Comparison of ENCODE assay signal across 1 cellular context in the genomic region with DNA sequence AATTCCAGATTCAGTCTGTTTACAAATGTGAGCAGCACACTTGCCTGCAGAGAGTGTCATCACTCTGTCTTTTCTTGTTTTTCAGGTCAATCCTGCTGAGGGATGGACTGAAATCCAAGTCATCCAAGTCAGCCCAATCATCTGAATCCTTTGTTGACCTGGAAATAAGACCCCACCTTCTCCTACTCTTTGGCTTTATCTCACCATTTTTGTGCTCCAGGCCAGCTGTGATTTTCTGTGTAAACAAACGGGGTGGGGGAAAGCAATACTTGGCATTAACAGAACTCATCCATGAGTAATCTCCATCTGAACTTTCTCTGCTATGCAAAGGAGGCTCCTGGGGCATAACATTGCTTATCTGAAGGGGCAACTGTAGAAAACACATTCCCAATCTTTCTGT.
TF ChIP-seq lines count a peak whose summit lies in the region.

No MANE protein-coding gene starts in this region.

TF ChIP-seq in IMR-90, 13 proteins besides CTCF, POLR2A, EP300 and RAD21:
- TF ChIP-seq NFE2L2 (IDR thresholded peaks at IDR 0.05; ENCODE audit: low read depth, low read length) (no peak), BHLHE40 (IDR thresholded peaks at IDR 0.05; ENCODE audit: low read depth, low read length) (no peak), CHD1 (IDR thresholded peaks at IDR 0.05; ENCODE audit: low read depth, low read length) (no peak), RCOR1 (IDR thresholded peaks at IDR 0.05; ENCODE audit: insufficient replicate concordance, low read length) (no peak), FOS (IDR thresholded peaks at IDR 0.05; ENCODE audit: low read depth, low read length) (no peak), CEBPB (IDR thresholded peaks at IDR 0.05; ENCODE audit: low read depth, low read length) (no peak)
- TF ChIP-seq, protein P1, sequence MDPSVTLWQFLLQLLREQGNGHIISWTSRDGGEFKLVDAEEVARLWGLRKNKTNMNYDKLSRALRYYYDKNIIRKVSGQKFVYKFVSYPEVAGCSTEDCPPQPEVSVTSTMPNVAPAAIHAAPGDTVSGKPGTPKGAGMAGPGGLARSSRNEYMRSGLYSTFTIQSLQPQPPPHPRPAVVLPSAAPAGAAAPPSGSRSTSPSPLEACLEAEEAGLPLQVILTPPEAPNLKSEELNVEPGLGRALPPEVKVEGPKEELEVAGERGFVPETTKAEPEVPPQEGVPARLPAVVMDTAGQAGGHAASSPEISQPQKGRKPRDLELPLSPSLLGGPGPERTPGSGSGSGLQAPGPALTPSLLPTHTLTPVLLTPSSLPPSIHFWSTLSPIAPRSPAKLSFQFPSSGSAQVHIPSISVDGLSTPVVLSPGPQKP (IDR thresholded peaks at IDR 0.05; ENCODE audit: borderline replicate concordance, low read depth, low read length) = no peak
- TF ChIP-seq, protein P2, sequence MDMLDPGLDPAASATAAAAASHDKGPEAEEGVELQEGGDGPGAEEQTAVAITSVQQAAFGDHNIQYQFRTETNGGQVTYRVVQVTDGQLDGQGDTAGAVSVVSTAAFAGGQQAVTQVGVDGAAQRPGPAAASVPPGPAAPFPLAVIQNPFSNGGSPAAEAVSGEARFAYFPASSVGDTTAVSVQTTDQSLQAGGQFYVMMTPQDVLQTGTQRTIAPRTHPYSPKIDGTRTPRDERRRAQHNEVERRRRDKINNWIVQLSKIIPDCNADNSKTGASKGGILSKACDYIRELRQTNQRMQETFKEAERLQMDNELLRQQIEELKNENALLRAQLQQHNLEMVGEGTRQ (IDR thresholded peaks at IDR 0.05; ENCODE audit: low read depth, low read length) = no peak
TF ChIP-seq in IMR-90: peak in this region for 0.
